ENCODE assay signal across 19 cellular contexts in genomic region chr5:173050791-173051190, GRCh38. TPM values are rescaled to one million over a fixed set of nuclear protein-coding genes. Genes with fewer than 3 reads are reported as not detected.
A peak's percentile ranks its signal among the peaks of the same experiment; 100 is the strongest.
DNase-seq lines count a peak whose midpoint lies in the region; ATAC-seq, FAIRE-seq and TF ChIP-seq lines count a peak whose summit lies in the region.
"Had no signal": no experiment of that assay in that cellular context is flagged by ENCODE, and none has a peak within 500 bp of the region (broad histone marks: within the 10 kb centered on the region; RNA-seq: fewer than 3 reads in every experiment).

No MANE protein-coding gene starts in this region.

- H3K4me2 ChIP-seq in H9 (ENCODE audit: insufficient read depth, insufficient read length, low read length) = no peak overlapping the region
- H3K4me2 ChIP-seq: A549, KMS-11 had no signal

- no peak overlapping the region for H2AFZ ChIP-seq in H9 (ENCODE audit: low read length)

- no peak overlapping the region for H3K4me3 ChIP-seq in AG10803 (ENCODE audit: low read length)
- H3K4me3 ChIP-seq in colonic mucosa = no peak overlapping the region
- H3K4me3 ChIP-seq in mesodermal cell (ENCODE audit: extremely low read depth, insufficient read depth, low read length, poor library complexity, severe bottlenecking) = no peak overlapping the region
- no peak overlapping the region for H3K4me3 ChIP-seq in A673 (ENCODE audit: low read depth, low read length, poor library complexity, severe bottlenecking)
- H3K4me3 ChIP-seq: A549, Peyer's patch had no signal

- CTCF ChIA-PET in A673 (lab: Charles Lee) = no interaction called here

- no peak overlapping the region for H2BK120ac ChIP-seq in H9 (ENCODE audit: low read depth, low read length, poor library complexity, severe bottlenecking)

- H3K56ac ChIP-seq in H9 (ENCODE audit: insufficient read length, low read depth, low read length) = no peak overlapping the region

- peaks cover 13 to 17% of the 10 kb centered on the region in 2 experiments for H3K4me1 Mint-ChIP-seq in H9

- H4K91ac ChIP-seq in H9 (ENCODE audit: insufficient read length, low read depth, low read length) = no peak overlapping the region

- no peak overlapping the region for H3K18ac ChIP-seq in H9 (ENCODE audit: insufficient read length, low read depth, low read length)

- intact Hi-C loops in colonic mucosa (cut with DNase I) (no loop called here), A673 (cut with micrococcal nuclease; ENCODE audit: unreplicated experiment) (no loop called here)

- no CpG with 5 or more reads among the region's 2 CpGs for WGBS in H9 (ENCODE audit: extremely low coverage, insufficient read length, low lambda C conversion rate)
- WGBS in mesodermal cell (ENCODE audit: insufficient coverage in 2 of 2), 2 experiments = 57% methylated on average over 1 of the region's 2 CpGs; no CpG with 5 or more reads in 1 of the 2 experiments

- H3K14ac ChIP-seq in H9 (ENCODE audit: insufficient read depth, low read length) = no peak overlapping the region

- H3K4me1 ChIP-seq in H9 (ENCODE audit: insufficient read depth, low read length) (no peaks in the 10 kb centered on the region; the same call in 1 of the 2 replicates), colonic mucosa (no peaks in the 10 kb centered on the region), mesodermal cell (ENCODE audit: control insufficient read depth, insufficient read depth, low read length, poor library complexity, severe bottlenecking) (peaks cover 13% of the 10 kb centered on the region), A673 (ENCODE audit: insufficient read depth, low read length, poor library complexity, severe bottlenecking) (peaks cover 3% of the 10 kb centered on the region)

- H3K4me3 Mint-ChIP-seq in H9 = no peak overlapping the region
- H3K4me3 Mint-ChIP-seq: CD8-positive, alpha-beta T cell had no signal

- H3K36me3 ChIP-seq in colonic mucosa (no peaks in the 10 kb centered on the region), mesodermal cell (ENCODE audit: control insufficient read depth, insufficient read depth, low read length) (no peaks in the 10 kb centered on the region), A673 (ENCODE audit: insufficient read depth, low read length, poor library complexity, severe bottlenecking) (no peaks in the 10 kb centered on the region)
- H3K36me3 ChIP-seq: Peyer's patch had no signal

- no TSS peak for BruUV-seq in A673 (replicated peaks; lab: Mats Ljungman, UMichigan)

- FAIRE-seq in GM12891 (lab: Jason Lieb, UNC) = no peak
- FAIRE-seq: A549 had no signal

- H3K9ac ChIP-seq in H9 (ENCODE audit: extremely low read depth, insufficient read length, low read length) (no peak overlapping the region), colonic mucosa (ENCODE audit: low read depth in 2 of 2, low read length in 2 of 2) (peak overlapping the region in 1 of 2 donors; percentile 34)
- H3K9ac ChIP-seq: KMS-11 had no signal

- no peak overlapping the region for H3K23ac ChIP-seq in H9 (ENCODE audit: insufficient read length, low read depth, low read length)

- H3K36me3 Mint-ChIP-seq in H9 (ENCODE audit: insufficient read depth in 1 of 3, low read depth in 3 of 3) = no peaks in the 10 kb centered on the region
- H3K36me3 Mint-ChIP-seq: CD8-positive, alpha-beta T cell had no signal

- peaks cover 2% of the 10 kb centered on the region for H3K23me2 ChIP-seq in H9 (ENCODE audit: insufficient read length, low read depth, low read length, poor library complexity, severe bottlenecking)

- no peak overlapping the region for H2BK5ac ChIP-seq in H9 (ENCODE audit: insufficient read length, low read length)

- no peak for ATAC-seq in GM21619 (IDR thresholded peaks at IDR 0.05; ENCODE audit: unreplicated experiment)
- ATAC-seq: A549; CD8-positive, alpha-beta T cell; HCT116 had no signal

- H3K27ac Mint-ChIP-seq in H9 = no peak overlapping the region
- H3K27ac Mint-ChIP-seq: CD8-positive, alpha-beta T cell had no signal

- no peak for TF ChIP-seq CTCF in AG10803 (conservative IDR thresholded peaks at IDR 0.05; ENCODE audit: low read length)
- TF ChIP-seq CTCF in H9 (conservative IDR thresholded peaks at IDR 0.05) = no peak
- TF ChIP-seq CTCF in colonic mucosa (IDR thresholded peaks at IDR 0.05) = no peak
- TF ChIP-seq CTCF in A673 (conservative IDR thresholded peaks at IDR 0.05; ENCODE audit: low read depth, low read length) = no peak

- H3K27me3 Mint-ChIP-seq in H9 (ENCODE audit: low read depth) = peaks cover 23% of the 10 kb centered on the region

- H4K20me1 ChIP-seq in H9 (ENCODE audit: control insufficient read depth, insufficient read depth, insufficient read length) = no peaks in the 10 kb centered on the region

- H4K5ac ChIP-seq in H9 (ENCODE audit: insufficient read length, low read depth, low read length) = no peak overlapping the region

- peak overlapping the region; percentile 62 for H2BK12ac ChIP-seq in H9 (ENCODE audit: insufficient read length, low read depth, low read length)

- TF ChIP-seq POLR2A in GM12891 (IDR thresholded peaks at IDR 0.05; ENCODE audit: low read depth, low read length) = no peak

- H3K9me3 ChIP-seq in H9 (ENCODE audit: control insufficient read depth, low read depth, low read length) (no peaks in the 10 kb centered on the region), colonic mucosa (no peaks in the 10 kb centered on the region), mesodermal cell (ENCODE audit: control insufficient read depth, low read length) (no peaks in the 10 kb centered on the region), A673 (ENCODE audit: low read depth, low read length, poor library complexity, severe bottlenecking) (no peaks in the 10 kb centered on the region)
- H3K9me3 ChIP-seq: A549, Peyer's patch had no signal

- POLR2A ChIA-PET in A673 (lab: Charles Lee; ENCODE audit: low non-redundant PET) = no interaction called here

- DNase-seq in AG10803 (ENCODE audit: low read depth) (peak; percentile 41), H9 (no peak), colonic mucosa (peak; percentile 3), A673 (ENCODE audit: low spot score) (no peak), GM12891 (ENCODE audit: insufficient read length, low spot score) (no peak)
- DNase-seq in activated CD8-positive, alpha-beta memory T cell treated with anti-CD3 and anti-CD28 coated beads for 24 hours = no peak
- DNase-seq: CD8-positive, alpha-beta T cell; MM.1S; NCI-H1105 treated with DMSO at 0.1 percent for 48 hours; NCI-H187; NCI-H446 treated with DMSO at 0.1 percent for 48 hours; NCI-H748 treated with DMSO at 0.1 percent for 48 hours; Peyer's patch; SIG-M5 had no signal

- H2BK20ac ChIP-seq in H9 (ENCODE audit: low read depth, low read length, poor library complexity, severe bottlenecking) = no peak overlapping the region

- no peak overlapping the region for H4K8ac ChIP-seq in H9 (replicated peaks; ENCODE audit: insufficient read length, low read depth, low read length)

- no peak overlapping the region for H2BK15ac ChIP-seq in H9 (ENCODE audit: low read depth, low read length)

- H3K27ac ChIP-seq in H9 (ENCODE audit: insufficient read length, low read depth, low read length) (no peak overlapping the region), colonic mucosa (no peak overlapping the region), mesodermal cell (ENCODE audit: low read depth, low read length, severe bottlenecking) (peak overlapping the region; percentile 19), A673 (ENCODE audit: low read depth, low read length, poor library complexity, severe bottlenecking) (no peak overlapping the region)
- H3K27ac ChIP-seq: A549, KMS-11, Peyer's patch had no signal

- H3K4ac ChIP-seq in H9 (ENCODE audit: low read depth, low read length) = no peak overlapping the region

- H3K27me3 ChIP-seq in H9 (ENCODE audit: insufficient read depth, low read length) (no peaks in the 10 kb centered on the region), colonic mucosa (no peaks in the 10 kb centered on the region), A673 (replicated peaks; ENCODE audit: insufficient read depth, low read depth, low read length, poor library complexity) (no peaks in the 10 kb centered on the region)
- H3K27me3 ChIP-seq: Peyer's patch had no signal

- H2AK5ac ChIP-seq in H9 (ENCODE audit: insufficient read length, low read length) = no peak overlapping the region

- H3T11ph ChIP-seq in H9 (ENCODE audit: low read length) = no peak overlapping the region

- H3K9me3 Mint-ChIP-seq in H9 = no peaks in the 10 kb centered on the region
- H3K9me3 Mint-ChIP-seq: CD8-positive, alpha-beta T cell had no signal

- no peaks in the 10 kb centered on the region for H3K79me2 ChIP-seq in H9 (ENCODE audit: insufficient read depth, low read length)

- no peaks in the 10 kb centered on the region for H3K79me1 ChIP-seq in H9 (ENCODE audit: insufficient read depth, low read depth, low read length, poor library complexity, severe bottlenecking)

TF ChIP-seq in GM12891, 5 proteins besides CTCF, POLR2A, EP300 and RAD21:
- TF ChIP-seq SPI1 (IDR thresholded peaks at IDR 0.05; ENCODE audit: low read depth, low read length) (no peak), POLR2AphosphoS5 (IDR thresholded peaks at IDR 0.05; ENCODE audit: low read depth, low read length) (no peak), PAX5 (IDR thresholded peaks at IDR 0.05; ENCODE audit: insufficient read depth, low read length, severe bottlenecking) (no peak), TAF1 (IDR thresholded peaks at IDR 0.05; ENCODE audit: low read depth, low read length) (no peak), POU2F2 (IDR thresholded peaks at IDR 0.05; ENCODE audit: low read depth, low read length) (no peak)

RNA-seq across cellular contexts. Expression of gene CREBRF, which starts 5.4 kb away (rescaled TPM):
- total RNA-seq in H9 (2021) (2.7 and 3.0 TPM in 2 replicates), colonic mucosa (10 to 100 TPM in 1 of 2 donors, 1 to 10 TPM in 1; 7.2 to 19.1 TPM), A673 (2021) (1.4 and 1.5 TPM in 2 replicates)
- 12.1 TPM for polyA plus RNA-seq in mesodermal cell (2013, experiment 1 of 2)
- 10.8 TPM for polyA plus RNA-seq in mesodermal cell (2013, experiment 2 of 2)
- 6.2 TPM for polyA plus RNA-seq in GM12891 (2012; ENCODE audit: low read depth, missing spikeins)

Comparison
In these comparisons a context has a peak if more than half of its experiments do, and no peak if none do; other contexts are left out.
1. DNase-seq: peak in AG10803 (single experiment) and colonic mucosa (single experiment); none in H9 (single experiment), A673 (single experiment), activated CD8-positive, alpha-beta memory T cell treated with anti-CD3 and anti-CD28 coated beads for 24 hours (single experiment) and GM12891 (single experiment).